In the genomic region with DNA sequence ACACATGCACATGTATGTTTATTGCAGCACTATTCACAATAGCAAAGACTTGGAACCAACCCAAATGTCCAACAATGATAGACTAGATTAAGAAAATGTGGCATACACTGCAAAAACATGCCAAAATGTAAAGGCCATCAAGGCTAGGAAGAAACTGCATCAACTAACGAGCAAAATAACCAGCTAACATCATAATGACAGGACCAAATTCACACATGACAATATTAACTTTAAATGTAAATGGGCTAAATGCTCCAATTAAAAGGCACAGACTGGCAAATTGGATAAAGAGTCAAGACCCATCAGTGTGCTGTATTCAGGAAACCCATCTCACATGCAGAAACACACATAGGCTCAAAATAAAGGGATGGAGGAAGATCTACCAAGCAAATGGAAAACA, we compare ENCODE assay signal across 7 cellular contexts. TPM values are rescaled to one million over a fixed set of nuclear protein-coding genes. Genes with fewer than 3 reads are reported as not detected.
"Had no signal": no experiment of that assay in that cellular context is flagged by ENCODE, and none has a peak within 500 bp of the region (broad histone marks: within the 10 kb centered on the region; RNA-seq: fewer than 3 reads in every experiment).

No MANE protein-coding gene starts in this region.

RNA-seq across cellular contexts. Expression of a gene that starts 33.9 kb away (rescaled TPM):
- total RNA-seq: GM23248, GM23338, H1, H4, H7, H9, HFFc6 had no signal
- polyA plus RNA-seq: GM23248, GM23338, H1 had no signal
